In the genomic region with DNA sequence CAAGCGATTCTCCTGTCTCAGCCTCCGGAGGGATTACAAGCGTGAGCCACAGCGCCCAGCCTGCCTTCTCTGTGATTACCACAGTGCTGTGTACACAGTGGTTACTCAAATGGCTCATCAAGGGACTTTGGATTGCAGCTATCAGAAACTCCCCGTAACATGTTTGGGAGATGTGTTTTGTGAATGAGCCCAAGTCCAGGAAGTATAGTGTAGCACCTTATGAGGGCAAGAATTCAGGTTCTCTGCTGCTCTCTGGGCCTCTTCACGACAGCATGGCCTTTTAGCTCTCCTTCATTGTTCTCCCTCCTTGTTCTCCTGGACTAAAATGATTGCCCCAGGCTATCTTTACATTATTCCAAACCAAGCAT, we compare ENCODE assay signal across 26 cellular contexts. TPM values are rescaled to one million over a fixed set of nuclear protein-coding genes. Genes with fewer than 3 reads are reported as not detected.
A peak's percentile ranks its signal among the peaks of the same experiment; 100 is the strongest.
DNase-seq lines count a peak whose midpoint lies in the region; ATAC-seq and FAIRE-seq lines count a peak whose summit lies in the region.
"Had no signal": no experiment of that assay in that cellular context is flagged by ENCODE, and none has a peak within 500 bp of the region (broad histone marks: within the 10 kb centered on the region; RNA-seq: fewer than 3 reads in every experiment).

No MANE protein-coding gene starts in this region.

- H3K9ac ChIP-seq in skeletal muscle tissue (ENCODE audit: low read depth in 1 of 3, low read length in 3 of 3), result no peak overlapping the region

- peak overlapping the region; percentile 69 for H3K27ac ChIP-seq in skeletal muscle tissue (ENCODE audit: low read depth, low read length)
- H3K27ac ChIP-seq: esophagus squamous epithelium, HL-60, left lung, pancreas, right atrium auricular region, upper lobe of right lung had no signal

- no peaks in the 10 kb centered on the region for H3K36me3 ChIP-seq in HAP-1 (replicated peaks)
- peaks cover 0 to 3% (median 2%) of the 10 kb centered on the region in 3 donors for H3K36me3 ChIP-seq in skeletal muscle tissue (ENCODE audit: control insufficient read depth in 3 of 3, insufficient read depth in 3 of 3, low read length in 3 of 3)
- H3K36me3 ChIP-seq: pancreas, upper lobe of right lung had no signal

- peak; percentile 98 for ATAC-seq in left colon
- ATAC-seq: left lung; PC-3; Right ventricle myocardium inferior; stimulated activated effector memory CD8-positive, alpha-beta T cell treated with anti-CD3 and anti-CD28 coated beads, Interleukin-12 subunit alpha, Interleukin-12 subunit beta, amount 100 ng/mL, for 72 hours; upper lobe of right lung had no signal

- H3K4me1 ChIP-seq in HAP-1, result peaks cover 6% of the 10 kb centered on the region
- H3K4me1 ChIP-seq in skeletal muscle tissue (ENCODE audit: control insufficient read depth in 3 of 3, insufficient read depth in 3 of 3, low read length in 3 of 3), result peaks cover 7 to 8% (median 7%) of the 10 kb centered on the region in 3 donors
- H3K4me1 ChIP-seq: esophagus squamous epithelium, left lung, pancreas, right atrium auricular region, upper lobe of right lung had no signal

- FAIRE-seq in frontal cortex (lab: Jason Lieb, UNC), result no peak
- FAIRE-seq: endometrium, pancreas had no signal

- intact Hi-C loops in left colon (cut with DNase I, micrococcal nuclease), result no loop called here

- in situ Hi-C loops in HAP-1 (cut with MboI; ENCODE audit: low sequenced_read_pairs), result no loop called here

- DNase-seq in HAP-1 (ENCODE audit: low spot score in 2 of 2), result peak; percentile 34 to 67
- DNase-seq in NCI-H146 treated with DMSO at 0.1 percent for 48 hours (lab: John Stamatoyannopoulos, UW; ENCODE audit: unreplicated experiment), result peak; percentile 89
- peak; percentile 56 to 62 for DNase-seq in left colon
- no peak for DNase-seq in frontal cortex (ENCODE audit: low spot score in 2 of 2)
- no peak for DNase-seq in NCI-H187 (lab: John Stamatoyannopoulos, UW)
- DNase-seq in globus pallidus (ENCODE audit: low spot score), result no peak
- DNase-seq: activated CD4-positive, alpha-beta T cell treated with anti-CD3 and anti-CD28 coated beads for 48 hours; activated CD8-positive, alpha-beta memory T cell treated with anti-CD3 and anti-CD28 coated beads for 24 hours; activated T-cell treated with anti-CD3 and anti-CD28 coated beads, Interleukin-2, amount 50 U/mL, for 1 hour; esophagus squamous epithelium; foreskin melanocyte; hippocampal formation; Kasumi-1; left lung; NCI-H226; NK-92 treated with Interleukin-12 subunit alpha and Interleukin-12 subunit beta, amount 100 ng/mL, for 24 hours; pancreas; PC-3; stimulated activated CD4-positive, alpha-beta T cell treated with anti-CD3 and anti-CD28 coated beads, Interleukin-4, amount 100 ng/mL, for 24 hours; upper lobe of right lung had no signal

- H3K4me3 ChIP-seq in HAP-1, result no peak overlapping the region
- peak overlapping the region in 1 of 3 donors; percentile 9 for H3K4me3 ChIP-seq in skeletal muscle tissue (ENCODE audit: low read length in 3 of 3)
- H3K4me3 ChIP-seq: esophagus squamous epithelium, left lung, pancreas, right atrium auricular region, upper lobe of right lung had no signal

- H3K9me3 ChIP-seq in HAP-1 (no peaks in the 10 kb centered on the region), skeletal muscle tissue (ENCODE audit: control insufficient read depth in 3 of 3, low read length in 3 of 3) (no peaks in the 10 kb centered on the region)
- H3K9me3 ChIP-seq: esophagus squamous epithelium, left lung, pancreas, right atrium auricular region, upper lobe of right lung had no signal

- no peaks in the 10 kb centered on the region for H3K27me3 ChIP-seq in HAP-1 (ENCODE audit: low read depth)
- H3K27me3 ChIP-seq in skeletal muscle tissue (ENCODE audit: control insufficient read depth in 3 of 3, insufficient read depth in 3 of 3, low read length in 3 of 3), result no peaks in the 10 kb centered on the region
- H3K27me3 ChIP-seq: esophagus squamous epithelium, left lung, pancreas, right atrium auricular region, upper lobe of right lung had no signal

RNA-seq across cellular contexts. Expression of gene RPL7L1, which starts 34.1 kb away (rescaled TPM):
- total RNA-seq in left colon (10 to 100 TPM; 43.7 to 50.4 TPM), skeletal muscle tissue (71.5 TPM), frontal cortex (157 TPM)

Comparison
In these comparisons a context has a peak if more than half of its experiments do, and no peak if none do; other contexts are left out.
1. DNase-seq: peak in HAP-1 (2 of 2), NCI-H146 treated with DMSO at 0.1 percent for 48 hours (single experiment) and left colon (2 of 2); none in frontal cortex (0 of 2), NCI-H187 (0 of 2) and globus pallidus (single experiment).